ENCODE assay signal across 20 cellular contexts in the genomic region with DNA sequence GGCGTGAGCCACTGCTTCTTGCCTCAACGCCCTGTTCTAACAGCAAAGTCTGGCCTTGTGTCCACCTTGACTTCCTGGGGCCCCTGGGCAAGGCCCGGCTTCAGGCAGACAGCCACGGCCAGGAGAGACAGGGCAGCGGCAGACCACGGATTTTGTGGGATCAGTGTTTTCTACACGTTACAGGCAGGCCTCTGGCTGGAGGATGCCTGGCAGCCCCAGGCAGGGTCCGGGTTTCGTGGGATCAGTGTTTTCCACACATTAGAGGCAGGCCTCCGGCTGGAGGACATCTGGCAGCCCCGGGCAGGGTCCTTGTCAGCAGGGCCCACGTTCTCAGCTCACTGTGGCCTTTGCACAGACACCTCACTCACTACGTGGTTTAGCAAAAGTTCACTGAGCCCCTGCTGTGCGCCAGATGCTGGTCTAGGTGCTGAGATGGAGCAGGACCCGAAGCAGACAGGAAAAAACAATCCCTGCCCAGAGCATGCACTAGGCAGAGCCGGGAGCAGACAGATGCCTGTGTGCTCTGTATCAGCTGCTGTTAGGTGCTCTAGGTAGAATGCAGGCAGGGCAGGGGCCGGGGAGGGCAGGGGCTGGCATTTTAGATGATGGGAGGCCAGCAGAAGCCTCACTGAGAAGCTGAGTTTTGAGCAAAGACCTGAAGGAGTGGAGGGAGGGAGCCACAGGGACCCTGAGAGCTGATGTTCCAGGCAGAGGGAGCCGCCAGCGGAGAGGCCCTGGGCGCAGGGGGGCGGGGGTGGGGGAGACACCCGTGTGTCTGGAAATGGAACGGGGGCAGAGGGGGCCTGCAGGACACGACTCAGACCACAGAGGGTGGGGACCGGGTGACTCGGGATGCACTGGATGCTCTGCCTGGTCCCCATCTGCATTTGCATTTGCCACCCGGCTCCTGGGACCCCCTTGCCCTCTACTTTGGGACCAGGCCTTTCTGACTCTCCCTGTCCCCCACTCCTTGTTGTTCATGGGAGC. TPM values are rescaled to one million over a fixed set of nuclear protein-coding genes. Genes with fewer than 3 reads are reported as not detected.
DNase-seq lines count a peak whose midpoint lies in the region; ATAC-seq and TF ChIP-seq lines count a peak whose summit lies in the region.
"Had no signal": no experiment of that assay in that cellular context is flagged by ENCODE, and none has a peak within 500 bp of the region (broad histone marks: within the 10 kb centered on the region; RNA-seq: fewer than 3 reads in every experiment).

No MANE protein-coding gene starts in this region.

- H3K4me1 Mint-ChIP-seq in endodermal cell = no peaks in the 10 kb centered on the region

- CTCF ChIA-PET in RWPE1 (lab: Yijun Ruan, JAX) = no interaction called here

- no peak overlapping the region for H3K9ac ChIP-seq in endodermal cell (ENCODE audit: extremely low read depth, low read length, poor library complexity, severe bottlenecking)
- H3K9ac ChIP-seq: GM23248 had no signal

- intact Hi-C loops in left ventricle myocardium superior (cut with micrococcal nuclease) (no loop called here), spleen (cut with DNase I; ENCODE audit: low total_unique reads) (no loop called here), uterus (cut with DNase I; ENCODE audit: low total_unique reads) (no loop called here)

- H3K4me3 Mint-ChIP-seq in endodermal cell = no peak overlapping the region
- H3K4me3 Mint-ChIP-seq: HFFc6 had no signal

- H3K9me3 Mint-ChIP-seq in endodermal cell = no peaks in the 10 kb centered on the region
- H3K9me3 Mint-ChIP-seq: HFFc6 had no signal

- POLR2A ChIA-PET in RWPE1 (lab: Yijun Ruan, JAX; ENCODE audit: low non-redundant PET) = no interaction called here

- H3K27me3 Mint-ChIP-seq in endodermal cell (ENCODE audit: insufficient read depth) = no peaks in the 10 kb centered on the region

- no peak overlapping the region for H3K4me3 ChIP-seq in cardiac muscle cell
- no peak overlapping the region for H3K4me3 ChIP-seq in endodermal cell (ENCODE audit: low read length)
- no peak overlapping the region for H3K4me3 ChIP-seq in spleen
- H3K4me3 ChIP-seq in uterus = no peak overlapping the region
- H3K4me3 ChIP-seq: GM12878, GM23248, Peyer's patch had no signal

- no peak for DNase-seq in cardiac muscle cell (ENCODE audit: low read depth in 1 of 2, low spot score in 1 of 2)
- no peak for DNase-seq in left ventricle myocardium superior
- no peak for DNase-seq in RWPE1 (ENCODE audit: low spot score)
- no peak for DNase-seq in endodermal cell
- peak; percentile 71 for DNase-seq in spleen
- DNase-seq in uterus = no peak
- no peak for DNase-seq in stimulated activated CD4-positive, alpha-beta T cell treated with anti-CD3 and anti-CD28 coated beads, Interleukin-1b, Interleukin-23, amount 100 ng/mL, for 48 hours
- DNase-seq in activated T-cell treated with anti-CD3 and anti-CD28 coated beads, Interleukin-2, amount 50 U/mL, for 1 hour = no peak
- DNase-seq: DMS79, GM23248, HFFc6, KBM-7, NCI-H146, NCI-H446 treated with DMSO at 0.1 percent for 48 hours, Peyer's patch, SHP77 treated with DMSO at 0.1 percent for 48 hours had no signal

- no peak overlapping the region for H3K27ac Mint-ChIP-seq in endodermal cell
- H3K27ac Mint-ChIP-seq: HFFc6 had no signal

- no peak for ATAC-seq in left ventricle myocardium superior
- ATAC-seq: GM12878 had no signal

- TF ChIP-seq POLR2A in spleen (IDR thresholded peaks at IDR 0.05) = no peak
- no peak for TF ChIP-seq POLR2A in uterus (IDR thresholded peaks at IDR 0.05)

- peaks cover 11% of the 10 kb centered on the region for H3K36me3 Mint-ChIP-seq in endodermal cell (ENCODE audit: low read depth)

- 92 to 95% methylated on average over 15 to 27 of the region's 27 CpGs for WGBS in endodermal cell (ENCODE audit: insufficient coverage in 1 of 2, insufficient read length in 1 of 2), 2 experiments
- 81 to 86% (median 82%) methylated on average over 21 to 27 of the region's 27 CpGs for WGBS in spleen, 5 donors

- no peak for TF ChIP-seq CTCF in cardiac muscle cell (IDR thresholded peaks at IDR 0.05; ENCODE audit: low read depth, low read length)
- no peak for TF ChIP-seq CTCF in RWPE1 (conservative IDR thresholded peaks at IDR 0.05; ENCODE audit: low read depth)
- TF ChIP-seq CTCF in endodermal cell (conservative IDR thresholded peaks at IDR 0.05) = no peak
- no peak for TF ChIP-seq CTCF in spleen (IDR thresholded peaks at IDR 0.05 in 8 of 11, conservative IDR thresholded peaks at IDR 0.05 in 3 of 11)
- TF ChIP-seq CTCF in uterus (IDR thresholded peaks at IDR 0.05) = no peak

- H3K36me3 ChIP-seq in cardiac muscle cell = no peaks in the 10 kb centered on the region
- H3K36me3 ChIP-seq in endodermal cell (ENCODE audit: control insufficient read depth, insufficient read depth, low read length) = no peaks in the 10 kb centered on the region
- H3K36me3 ChIP-seq in spleen = peaks cover 0 to 90% (median 61%) of the 10 kb centered on the region in 6 donors
- H3K36me3 ChIP-seq in uterus = no peaks in the 10 kb centered on the region

- H3K4me1 ChIP-seq in cardiac muscle cell (ENCODE audit: low read depth) (peaks cover 43% of the 10 kb centered on the region), endodermal cell (ENCODE audit: control insufficient read depth, insufficient read depth, low read length) (no peaks in the 10 kb centered on the region), spleen (peaks cover 0 to 8% (median 4%) of the 10 kb centered on the region in 6 donors), uterus (peaks cover 0 to 9% of the 10 kb centered on the region in 2 donors)

- H3K27ac ChIP-seq in cardiac muscle cell (peak overlapping the region; percentile 87), RWPE1 (peak overlapping the region; percentile 35), endodermal cell (ENCODE audit: low read depth, low read length) (peak overlapping the region; percentile 38), spleen (no peak overlapping the region), uterus (no peak overlapping the region)
- H3K27ac ChIP-seq: C4-2B, GM23248, Peyer's patch had no signal

- H3K27me3 ChIP-seq in cardiac muscle cell (no peaks in the 10 kb centered on the region), endodermal cell (ENCODE audit: control insufficient read depth, insufficient read depth, low read length, poor library complexity, severe bottlenecking) (no peaks in the 10 kb centered on the region), spleen (replicated peaks in 1 of 7) (no peaks in the 10 kb centered on the region), uterus (no peaks in the 10 kb centered on the region)
- H3K27me3 ChIP-seq: Peyer's patch had no signal

- H3K9me3 ChIP-seq in cardiac muscle cell (ENCODE audit: low read depth) (no peaks in the 10 kb centered on the region), endodermal cell (ENCODE audit: control insufficient read depth, low read length) (no peaks in the 10 kb centered on the region), spleen (no peaks in the 10 kb centered on the region), uterus (no peaks in the 10 kb centered on the region)
- H3K9me3 ChIP-seq: Peyer's patch had no signal

RNA-seq across cellular contexts. Expression of a gene that starts 25.0 kb away (rescaled TPM):
- total RNA-seq in cardiac muscle cell (10.3 and 16.1 TPM in 2 replicates), left ventricle myocardium superior (not detected), endodermal cell (under 1 TPM; 0.40 to 0.53 TPM), spleen (under 1 TPM in 2 of 7 donors, not detected in 5; 0.13 to 0.28 TPM), uterus (not detected)
- polyA plus RNA-seq in cardiac muscle cell (10.0 and 17.5 TPM in 2 replicates), spleen (1 to 10 TPM in 1 of 3 donors, under 1 TPM in 2; 0.12 to 1.7 (median 0.19) TPM)
- 0.71 TPM for polyA plus RNA-seq in endodermal cell (2013, experiment 1 of 2)
- polyA plus RNA-seq in endodermal cell (2013, experiment 2 of 2) = 1.2 TPM
- total RNA-seq: A172, GM12878, GM23248, HFFc6 had no signal
- polyA plus RNA-seq: GM12878, GM23248 had no signal

RNA-seq across cellular contexts. Expression of a gene that starts 32.3 kb away (rescaled TPM):
- total RNA-seq in cardiac muscle cell (not detected in 2 replicates), left ventricle myocardium superior (not detected), endodermal cell (not detected), spleen (not detected), uterus (not detected)
- polyA plus RNA-seq in cardiac muscle cell (not detected in 2 replicates), spleen (not detected)
- not detected for polyA plus RNA-seq in endodermal cell (2013, experiment 1 of 2)
- polyA plus RNA-seq in endodermal cell (2013, experiment 2 of 2) = not detected
- total RNA-seq: A172, G401, GM23248, HFFc6, Peyer's patch had no signal
- polyA plus RNA-seq: GM12878, GM23248 had no signal

RNA-seq across cellular contexts. Expression of a gene that starts 46.2 kb away (rescaled TPM):
- total RNA-seq in cardiac muscle cell (28.7 and 57.9 TPM in 2 replicates), left ventricle myocardium superior (17.4 TPM), endodermal cell (10 to 100 TPM; 63.9 to 68.1 TPM), spleen (10 to 100 TPM in 6 of 7 donors, 1 to 10 TPM in 1; 9.5 to 27.8 (median 19.8) TPM), uterus (10 to 100 TPM in 3 of 4 donors, under 1 TPM in 1; 0.26 to 57.4 (median 24.3) TPM)
- polyA plus RNA-seq in cardiac muscle cell (32.5 and 62.2 TPM in 2 replicates), spleen (10 to 100 TPM in 1 of 3 donors, 1 to 10 TPM in 2; 5.2 to 13.4 (median 7.7) TPM)
- 59.4 TPM for polyA plus RNA-seq in endodermal cell (2013, experiment 1 of 2)
- 56.1 TPM for polyA plus RNA-seq in endodermal cell (2013, experiment 2 of 2)

Comparison
In these comparisons a context has a peak if more than half of its experiments do, and no peak if none do; other contexts are left out.
1. H3K27ac ChIP-seq: peak in cardiac muscle cell (single experiment), RWPE1 (single experiment) and endodermal cell (single experiment); none in spleen (0 of 8) and uterus (0 of 2).